In genomic region chr3:30632065-30632464, GRCh38 we compare ENCODE assay signal across 12 cellular contexts. TPM values are rescaled to one million over a fixed set of nuclear protein-coding genes. Genes with fewer than 3 reads are reported as not detected.
DNase-seq lines count a peak whose midpoint lies in the region; ATAC-seq and TF ChIP-seq lines count a peak whose summit lies in the region.
"Had no signal": no experiment of that assay in that cellular context is flagged by ENCODE, and none has a peak within 500 bp of the region (broad histone marks: within the 10 kb centered on the region; RNA-seq: fewer than 3 reads in every experiment).

No MANE protein-coding gene starts in this region.

- no peaks in the 10 kb centered on the region for H3K9me3 ChIP-seq in right atrium auricular region
- H3K9me3 ChIP-seq in subcutaneous abdominal adipose tissue (ENCODE audit: control insufficient read depth in 5 of 5, low read length in 5 of 5) = peaks cover 0 to 4% (median 0%) of the 10 kb centered on the region in 5 donors
- H3K9me3 ChIP-seq in ovary = no peaks in the 10 kb centered on the region

- H3K36me3 Mint-ChIP-seq in activated T-cell treated with anti-CD3 and anti-CD28 coated beads, Interleukin-2, amount 50 U/mL, for 24 hours (ENCODE audit: low read depth) = peaks cover 89% of the 10 kb centered on the region
- peaks cover 62% of the 10 kb centered on the region for H3K36me3 Mint-ChIP-seq in activated B cell treated with CpG ODN at 0.5 μM for 24 hours (ENCODE audit: low read depth)

- CTCF ChIA-PET in activated B cell treated with CpG ODN at 0.5 μM for 24 hours (lab: Charles Lee) = interaction anchor here (1.1 kb wide), 1 partner anchor 61 kb away, joined by 4 read pairs; no protein-coding TSS in a partner anchor

- TF ChIP-seq EP300 in ovary (IDR thresholded peaks at IDR 0.05) = no peak

- peaks cover 95% of the 10 kb centered on the region for H3K4me1 Mint-ChIP-seq in activated T-cell treated with anti-CD3 and anti-CD28 coated beads, Interleukin-2, amount 50 U/mL, for 24 hours (ENCODE audit: low read depth)
- peaks cover 97% of the 10 kb centered on the region for H3K4me1 Mint-ChIP-seq in activated B cell treated with CpG ODN at 0.5 μM for 24 hours

- peaks cover 3% of the 10 kb centered on the region for H3K36me3 ChIP-seq in right atrium auricular region
- H3K36me3 ChIP-seq in subcutaneous abdominal adipose tissue (ENCODE audit: control insufficient read depth in 5 of 5, insufficient read depth in 5 of 5, low read length in 5 of 5) = peaks cover 0 to 4% (median 3%) of the 10 kb centered on the region in 5 donors
- no peaks in the 10 kb centered on the region for H3K36me3 ChIP-seq in ovary

- DNase-seq in activated T-cell treated with anti-CD3 and anti-CD28 coated beads, Interleukin-2, amount 50 U/mL, for 24 hours = no peak
- DNase-seq in activated T-cell treated with anti-CD3 and anti-CD28 coated beads, Interleukin-2, amount 50 U/mL, for 1 hour = no peak
- no peak for DNase-seq in activated B cell treated with CpG ODN at 0.5 μM for 24 hours
- no peak for DNase-seq in right atrium auricular region (ENCODE audit: low spot score)
- no peak for DNase-seq in pons (ENCODE audit: low spot score)
- DNase-seq in ovary = no peak
- DNase-seq in COLO829 (ENCODE audit: low spot score) = no peak
- DNase-seq: activated CD4-positive, CD25-positive, alpha-beta regulatory T cell; NCI-H69 had no signal

- no peak for TF ChIP-seq CTCF in activated B cell treated with CpG ODN at 0.5 μM for 24 hours (IDR thresholded peaks at IDR 0.05)
- no peak for TF ChIP-seq CTCF in right atrium auricular region (IDR thresholded peaks at IDR 0.05)
- TF ChIP-seq CTCF in ovary (IDR thresholded peaks at IDR 0.05) = no peak

- no peak for ATAC-seq in activated B cell treated with CpG ODN at 0.5 μM for 24 hours (ENCODE audit: low read depth)
- ATAC-seq: GM23338 had no signal

- H3K27ac ChIP-seq in right atrium auricular region = peak overlapping the region; percentile 64 to 75
- peak overlapping the region; percentile 87 for H3K27ac ChIP-seq in subcutaneous abdominal adipose tissue (ENCODE audit: low read depth, low read length)
- no peak overlapping the region for H3K27ac ChIP-seq in ovary
- H3K27ac ChIP-seq: parathyroid adenoma had no signal

- H3K27ac Mint-ChIP-seq in activated T-cell treated with anti-CD3 and anti-CD28 coated beads, Interleukin-2, amount 50 U/mL, for 24 hours = peak overlapping the region; percentile 96
- peak overlapping the region; percentile 91 for H3K27ac Mint-ChIP-seq in activated B cell treated with CpG ODN at 0.5 μM for 24 hours
- H3K27ac Mint-ChIP-seq: GM23338 had no signal

- TF ChIP-seq POLR2A in ovary (IDR thresholded peaks at IDR 0.05) = no peak

- H3K4me3 Mint-ChIP-seq in activated T-cell treated with anti-CD3 and anti-CD28 coated beads, Interleukin-2, amount 50 U/mL, for 24 hours = peak overlapping the region; percentile 70
- peak overlapping the region; percentile 69 for H3K4me3 Mint-ChIP-seq in activated B cell treated with CpG ODN at 0.5 μM for 24 hours
- H3K4me3 Mint-ChIP-seq: GM23338 had no signal

- intact Hi-C loops in activated B cell treated with CpG ODN at 0.5 μM for 24 hours (cut with micrococcal nuclease) = no loop called here
- intact Hi-C loops in ovary (cut with DNase I) = no loop called here

- H3K4me3 ChIP-seq in right atrium auricular region = no peak overlapping the region
- H3K4me3 ChIP-seq in subcutaneous abdominal adipose tissue (ENCODE audit: low read depth in 1 of 5, low read length in 5 of 5) = no peak overlapping the region
- H3K4me3 ChIP-seq in ovary = no peak overlapping the region
- H3K4me3 ChIP-seq: GM23338 had no signal

- no peaks in the 10 kb centered on the region for H3K9me3 Mint-ChIP-seq in activated T-cell treated with anti-CD3 and anti-CD28 coated beads, Interleukin-2, amount 50 U/mL, for 24 hours
- H3K9me3 Mint-ChIP-seq in activated B cell treated with CpG ODN at 0.5 μM for 24 hours = no peaks in the 10 kb centered on the region
- H3K9me3 Mint-ChIP-seq: GM23338 had no signal

- peaks cover 0 to 96% of the 10 kb centered on the region in 2 donors for H3K4me1 ChIP-seq in right atrium auricular region
- H3K4me1 ChIP-seq in subcutaneous abdominal adipose tissue (ENCODE audit: control insufficient read depth in 5 of 5, insufficient read depth in 5 of 5, low read length in 5 of 5) = peaks cover 4 to 84% (median 75%) of the 10 kb centered on the region in 5 donors
- peaks cover 6% of the 10 kb centered on the region for H3K4me1 ChIP-seq in ovary (ENCODE audit: insufficient read depth)
- H3K4me1 ChIP-seq: parathyroid adenoma had no signal

- no peaks in the 10 kb centered on the region for H3K27me3 ChIP-seq in right atrium auricular region
- no peaks in the 10 kb centered on the region for H3K27me3 ChIP-seq in subcutaneous abdominal adipose tissue (ENCODE audit: control insufficient read depth in 5 of 5, insufficient read depth in 4 of 5, low read length in 5 of 5)
- H3K27me3 ChIP-seq in ovary = no peaks in the 10 kb centered on the region

- H3K9ac ChIP-seq in subcutaneous abdominal adipose tissue (ENCODE audit: low read length in 5 of 5) = peak overlapping the region in 1 of 5 donors; percentile 20
- H3K9ac ChIP-seq: parathyroid adenoma had no signal

- WGBS in ovary, 3 donors = 72 to 95% (median 93%) methylated on average over 3 of the region's 3 CpGs

- POLR2A ChIA-PET in activated B cell treated with CpG ODN at 0.5 μM for 24 hours (lab: Charles Lee) = interaction anchor here (1.3 to 4.3 kb wide), 7 partner anchors 9 to 24 kb away, joined by 3 to 16 read pairs (median 6); no protein-coding TSS in a partner anchor

- H3K27me3 Mint-ChIP-seq in activated T-cell treated with anti-CD3 and anti-CD28 coated beads, Interleukin-2, amount 50 U/mL, for 24 hours = no peaks in the 10 kb centered on the region
- H3K27me3 Mint-ChIP-seq in activated B cell treated with CpG ODN at 0.5 μM for 24 hours = no peaks in the 10 kb centered on the region

RNA-seq across cellular contexts. Expression of gene TGFBR2, which starts 25.7 kb away (rescaled TPM):
- total RNA-seq in activated B cell treated with CpG ODN at 0.5 μM for 24 hours (99.1 and 104 TPM in 2 replicates), right atrium auricular region (100 to 1,000 TPM; 205 to 210 TPM), ovary (10 to 100 TPM; 26.8 to 62.8 (median 53.8) TPM)
- polyA plus RNA-seq in ovary = 100 to 1,000 TPM in 1 of 2 donors, 10 to 100 TPM in 1; 39.4 to 158 TPM

Comparison
In these comparisons a context has a peak if more than half of its experiments do, and no peak if none do; other contexts are left out.
1. H3K27ac ChIP-seq: peak in right atrium auricular region (2 of 2) and subcutaneous abdominal adipose tissue (single experiment); none in ovary (0 of 2).